Comparison of ENCODE assay signal across 1 cellular context in genomic region chr17:5111402-5112204, GRCh38.
TF ChIP-seq lines count a peak whose summit lies in the region.

TSS of gene ZNF232 (minus strand) at chr17:5111878. CDS start at chr17:5111822, 56 bp downstream.

TF ChIP-seq in K562, 482 proteins besides CTCF, POLR2A, EP300 and RAD21 (continued from another document and continues in another):
- TF ChIP-seq ZNF592 (IDR thresholded peaks at IDR 0.05) (no peak), MYBL2 (IDR thresholded peaks at IDR 0.05; ENCODE audit: low read depth) (no peak), MYBL2 (CRISPR knock-in tag; IDR thresholded peaks at IDR 0.05; ENCODE audit: borderline replicate concordance) (no peak), MEF2A (IDR thresholded peaks at IDR 0.05; ENCODE audit: control insufficient read depth, low read depth, low read length) (no peak), ZHX1 (conservative IDR thresholded peaks at IDR 0.05; ENCODE audit: low read length) (no peak), LARP7 (IDR thresholded peaks at IDR 0.05) (no peak), ZBTB12 (CRISPR knock-in tag; IDR thresholded peaks at IDR 0.05) (no peak), CREBBP (IDR thresholded peaks at IDR 0.05; ENCODE audit: low read depth, low read length) (no peak), MAFF (IDR thresholded peaks at IDR 0.05; ENCODE audit: low read length) (no peak), THRB (CRISPR knock-in tag; conservative IDR thresholded peaks at IDR 0.05) (no peak), BRF2 (IDR thresholded peaks at IDR 0.05; ENCODE audit: borderline replicate concordance, insufficient read depth, insufficient read length) (no peak), MAX (CRISPR knock-in tag; IDR thresholded peaks at IDR 0.05) (peak; percentile 67; the same call in 1 of the 2 replicates), PREB (CRISPR knock-in tag; IDR thresholded peaks at IDR 0.05) (no peak), CREM (IDR thresholded peaks at IDR 0.05; ENCODE audit: low read depth) (peak; percentile 45), CHAMP1 (IDR thresholded peaks at IDR 0.05) (no peak), ZKSCAN1 (IDR thresholded peaks at IDR 0.05; ENCODE audit: low read depth, low read length) (no peak), MED1 (CRISPR knock-in tag; IDR thresholded peaks at IDR 0.05; ENCODE audit: borderline replicate concordance) (no peak), OTX1 (CRISPR knock-in tag; IDR thresholded peaks at IDR 0.05) (no peak), YY1 (IDR thresholded peaks at IDR 0.05; ENCODE audit: borderline replicate concordance in 1 of 3, control insufficient read depth in 1 of 3, extremely low read depth in 1 of 3, insufficient read depth in 3 of 3, insufficient read length in 1 of 3, insufficient replicate concordance in 2 of 3, low read depth in 1 of 3, low read length in 2 of 3) (peak in 1 of 3 experiments; percentile 50), SFPQ (IDR thresholded peaks at IDR 0.05; ENCODE audit: low read depth, low read length) (no peak), MAZ (CRISPR knock-in tag; conservative IDR thresholded peaks at IDR 0.05 in 1 of 2, IDR thresholded peaks at IDR 0.05 in 1 of 2) (no peak), ZNF445 (CRISPR knock-in tag; IDR thresholded peaks at IDR 0.05; ENCODE audit: low read depth) (no peak), SRF (CRISPR knock-in tag; IDR thresholded peaks at IDR 0.05) (no peak), SNIP1 (IDR thresholded peaks at IDR 0.05; ENCODE audit: low read depth) (no peak), SMAD2 (IDR thresholded peaks at IDR 0.05; ENCODE audit: low read depth, low read length) (no peak), NFXL1 (CRISPR knock-in tag; IDR thresholded peaks at IDR 0.05) (no peak), SP1 (CRISPR knock-in tag; IDR thresholded peaks at IDR 0.05) (no peak), JUND (IDR thresholded peaks at IDR 0.05; ENCODE audit: borderline replicate concordance, low read depth, low read length) (no peak; the same call in 1 of the 2 replicates), JUND (tag; IDR thresholded peaks at IDR 0.05; ENCODE audit: borderline replicate concordance, low read depth, low read length) (no peak), XRCC4 (IDR thresholded peaks at IDR 0.05; ENCODE audit: extremely low read depth, insufficient read depth, insufficient read length) (no peak), ZNF184 (CRISPR knock-in tag; IDR thresholded peaks at IDR 0.05) (no peak), PRDM10 (IDR thresholded peaks at IDR 0.05; ENCODE audit: partially characterized antibody) (no peak), NCOR1 (IDR thresholded peaks at IDR 0.05) (no peak), ELK1 (CRISPR knock-in tag; IDR thresholded peaks at IDR 0.05) (no peak)
